12 cellular contexts compared by ENCODE assay signal in genomic region chr3:11690863-11691833, GRCh38. TPM values are rescaled to one million over a fixed set of nuclear protein-coding genes. Genes with fewer than 3 reads are reported as not detected.
A peak's percentile ranks its signal among the peaks of the same experiment; 100 is the strongest.
DNase-seq lines count a peak whose midpoint lies in the region; ATAC-seq and TF ChIP-seq lines count a peak whose summit lies in the region.
"Had no signal": no experiment of that assay in that cellular context is flagged by ENCODE, and none has a peak within 500 bp of the region (broad histone marks: within the 10 kb centered on the region; RNA-seq: fewer than 3 reads in every experiment).

No MANE protein-coding gene starts in this region.

- H3K27ac Mint-ChIP-seq in nephron, result peak overlapping the region; percentile 61 to 88 (median 73)
- no peak overlapping the region for H3K27ac Mint-ChIP-seq in activated CD4-positive, alpha-beta memory T cell treated with anti-CD3 and anti-CD28 coated beads, Interleukin-2, amount 10 ng/mL, durations not matched to agents 7 days and 5 days
- H3K27ac Mint-ChIP-seq: activated CD8-positive, alpha-beta memory T cell treated with anti-CD3 and anti-CD28 coated beads, Interleukin-2, amount 10 ng/mL, durations not matched to agents 7 days and 5 days; T-helper 2 cell treated with Interferon-gamma antibody and Interleukin-4, amounts not matched to agents 5 μg/mL and 100 μg/mL, for 36 hours had no signal

- CTCF ChIA-PET in activated CD4-positive, alpha-beta memory T cell treated with anti-CD3 and anti-CD28 coated beads, Interleukin-2, amount 10 ng/mL, durations not matched to agents 7 days and 5 days (lab: Charles Lee), result interaction anchor here (0.8 kb wide), 1 partner anchor 113 kb away, joined by 3 read pairs; no protein-coding TSS in a partner anchor

- H3K4me1 Mint-ChIP-seq in nephron, result peaks cover 25% of the 10 kb centered on the region
- no peaks in the 10 kb centered on the region for H3K4me1 Mint-ChIP-seq in activated CD4-positive, alpha-beta memory T cell treated with anti-CD3 and anti-CD28 coated beads, Interleukin-2, amount 10 ng/mL, durations not matched to agents 7 days and 5 days
- H3K4me1 Mint-ChIP-seq: activated CD8-positive, alpha-beta memory T cell treated with anti-CD3 and anti-CD28 coated beads, Interleukin-2, amount 10 ng/mL, durations not matched to agents 7 days and 5 days; naive B cell had no signal

- no peaks in the 10 kb centered on the region for H3K27me3 Mint-ChIP-seq in nephron (ENCODE audit: low read depth)
- H3K27me3 Mint-ChIP-seq in activated CD4-positive, alpha-beta memory T cell treated with anti-CD3 and anti-CD28 coated beads, Interleukin-2, amount 10 ng/mL, durations not matched to agents 7 days and 5 days, result no peaks in the 10 kb centered on the region
- H3K27me3 Mint-ChIP-seq: activated CD8-positive, alpha-beta memory T cell treated with anti-CD3 and anti-CD28 coated beads, Interleukin-2, amount 10 ng/mL, durations not matched to agents 7 days and 5 days; naive B cell had no signal

- POLR2A ChIA-PET in activated CD4-positive, alpha-beta memory T cell treated with anti-CD3 and anti-CD28 coated beads, Interleukin-2, amount 10 ng/mL, durations not matched to agents 7 days and 5 days (lab: Charles Lee), result no interaction called here

- peaks cover 12% of the 10 kb centered on the region for H3K36me3 Mint-ChIP-seq in nephron (ENCODE audit: low read depth)
- H3K36me3 Mint-ChIP-seq in activated CD4-positive, alpha-beta memory T cell treated with anti-CD3 and anti-CD28 coated beads, Interleukin-2, amount 10 ng/mL, durations not matched to agents 7 days and 5 days (ENCODE audit: low read depth), result no peaks in the 10 kb centered on the region
- H3K36me3 Mint-ChIP-seq: activated CD8-positive, alpha-beta memory T cell treated with anti-CD3 and anti-CD28 coated beads, Interleukin-2, amount 10 ng/mL, durations not matched to agents 7 days and 5 days had no signal

- ATAC-seq in GM21723 (IDR thresholded peaks at IDR 0.05; ENCODE audit: unreplicated experiment) (no peak), HG03354 (IDR thresholded peaks at IDR 0.05; ENCODE audit: poor library complexity, severe bottlenecking, unreplicated experiment) (no peak)
- ATAC-seq: activated CD8-positive, alpha-beta memory T cell treated with anti-CD3 and anti-CD28 coated beads, Interleukin-2, amount 10 ng/mL, durations not matched to agents 7 days and 5 days had no signal

- no peaks in the 10 kb centered on the region for H3K9me3 Mint-ChIP-seq in nephron
- H3K9me3 Mint-ChIP-seq in activated CD4-positive, alpha-beta memory T cell treated with anti-CD3 and anti-CD28 coated beads, Interleukin-2, amount 10 ng/mL, durations not matched to agents 7 days and 5 days, result no peaks in the 10 kb centered on the region
- H3K9me3 Mint-ChIP-seq: naive B cell; T-helper 2 cell treated with Interferon-gamma antibody and Interleukin-4, amounts not matched to agents 5 μg/mL and 100 μg/mL, for 36 hours had no signal

- no peak for TF ChIP-seq CTCF in nephron (IDR thresholded peaks at IDR 0.05; ENCODE audit: unreplicated experiment in 3 of 3)

- DNase-seq in ELR (ENCODE audit: low read depth), result peak; percentile 46
- DNase-seq in NCI-H2227 treated with DMSO at 0.1 percent for 48 hours (lab: John Stamatoyannopoulos, UW), result peak; percentile 30
- peak; percentile 22 to 31 for DNase-seq in dermis microvascular lymphatic vessel endothelial cell (ENCODE audit: low read depth in 2 of 2)
- no peak for DNase-seq in retina
- no peak for DNase-seq in activated CD4-positive, alpha-beta memory T cell treated with anti-CD3 and anti-CD28 coated beads, Interleukin-2, amount 10 ng/mL, durations not matched to agents 7 days and 5 days
- DNase-seq: activated CD8-positive, alpha-beta memory T cell treated with anti-CD3 and anti-CD28 coated beads, Interleukin-2, amount 10 ng/mL, durations not matched to agents 7 days and 5 days; naive B cell; stimulated activated CD8-positive, alpha-beta memory T cell treated with anti-CD3 and anti-CD28 coated beads, Interleukin-4, amount 100 ng/mL, for 48 hours had no signal

- no peak overlapping the region for H3K4me3 Mint-ChIP-seq in nephron
- no peak overlapping the region for H3K4me3 Mint-ChIP-seq in activated CD4-positive, alpha-beta memory T cell treated with anti-CD3 and anti-CD28 coated beads, Interleukin-2, amount 10 ng/mL, durations not matched to agents 7 days and 5 days
- H3K4me3 Mint-ChIP-seq: activated CD8-positive, alpha-beta memory T cell treated with anti-CD3 and anti-CD28 coated beads, Interleukin-2, amount 10 ng/mL, durations not matched to agents 7 days and 5 days; naive B cell; T-helper 2 cell treated with Interferon-gamma antibody and Interleukin-4, amounts not matched to agents 5 μg/mL and 100 μg/mL, for 36 hours had no signal

RNA-seq across cellular contexts. Expression of gene VGLL4, which starts 47.4 kb away (rescaled TPM):
- 52.1 and 75.1 TPM in 2 replicates for total RNA-seq in dermis microvascular lymphatic vessel endothelial cell
- 10 to 100 TPM; 47.8 to 49.2 TPM for total RNA-seq in activated CD4-positive, alpha-beta memory T cell treated with anti-CD3 and anti-CD28 coated beads, Interleukin-2, amount 10 ng/mL, durations not matched to agents 7 days and 5 days

Comparison
In these comparisons a context has a peak if more than half of its experiments do, and no peak if none do; other contexts are left out.
1. DNase-seq: peak in ELR (single experiment), NCI-H2227 treated with DMSO at 0.1 percent for 48 hours (single experiment) and dermis microvascular lymphatic vessel endothelial cell (2 of 2); none in retina (single experiment) and activated CD4-positive, alpha-beta memory T cell treated with anti-CD3 and anti-CD28 coated beads, Interleukin-2, amount 10 ng/mL, durations not matched to agents 7 days and 5 days (single experiment).